In genomic region chr14:102545461-102546265, GRCh38 we compare ENCODE assay signal across 9 cellular contexts. TPM values are rescaled to one million over a fixed set of nuclear protein-coding genes. Genes with fewer than 3 reads are reported as not detected.
DNase-seq lines count a peak whose midpoint lies in the region; ATAC-seq and TF ChIP-seq lines count a peak whose summit lies in the region.
"Had no signal": no experiment of that assay in that cellular context is flagged by ENCODE, and none has a peak within 500 bp of the region (broad histone marks: within the 10 kb centered on the region; RNA-seq: fewer than 3 reads in every experiment).

No MANE protein-coding gene starts in this region.

- H3K36me3 ChIP-seq in esophagus muscularis mucosa, result no peaks in the 10 kb centered on the region

- H3K27ac Mint-ChIP-seq in activated naive CD4-positive, alpha-beta T cell treated with anti-CD3 and anti-CD28 coated beads, Interleukin-2, amount 50 U/mL, for 24 hours, result peak overlapping the region; percentile 62
- H3K27ac Mint-ChIP-seq in activated naive CD4-positive, alpha-beta T cell treated with anti-CD3 and anti-CD28 coated beads, Interleukin-2, amount 50 U/mL, for 72 hours, result no peak overlapping the region
- H3K27ac Mint-ChIP-seq in activated T-helper 1 cell treated with anti-CD3 and anti-CD28 coated beads, Interleukin-12 subunit alpha, Interleukin-12 subunit beta, Interleukin-2, Interleukin-4 antibody, amounts not matched to agents 30 ng/mL and 10 ng/mL and 1 ng/mL, durations not matched to agents 14 hours and 24 hours and 36 hours, result no peak overlapping the region
- no peak overlapping the region for H3K27ac Mint-ChIP-seq in stimulated activated effector memory CD8-positive, alpha-beta T cell treated with anti-CD3 and anti-CD28 coated beads, Interleukin-12 subunit alpha, Interleukin-12 subunit beta, amount 100 ng/mL, for 72 hours

- no peak for DNase-seq in activated naive CD4-positive, alpha-beta T cell treated with anti-CD3 and anti-CD28 coated beads, Interleukin-2, amount 50 U/mL, for 72 hours (ENCODE audit: low spot score in 2 of 2)
- no peak for DNase-seq in activated T-helper 1 cell treated with anti-CD3 and anti-CD28 coated beads, Interleukin-12 subunit alpha, Interleukin-12 subunit beta, Interleukin-2, Interleukin-4 antibody, amounts not matched to agents 30 ng/mL and 10 ng/mL and 1 ng/mL, durations not matched to agents 14 hours and 24 hours and 36 hours (ENCODE audit: low spot score)
- DNase-seq in left ventricle myocardium superior, result peak; percentile 44
- no peak for DNase-seq in stimulated activated effector memory CD8-positive, alpha-beta T cell treated with anti-CD3 and anti-CD28 coated beads, Interleukin-12 subunit alpha, Interleukin-12 subunit beta, amount 100 ng/mL, for 72 hours (ENCODE audit: low spot score in 2 of 2)
- no peak for DNase-seq in stimulated activated naive CD4-positive, alpha-beta T cell treated with Interleukin-2 at 50 U/mL for 16 hours (lab: John Stamatoyannopoulos, UW)
- DNase-seq in esophagus muscularis mucosa (ENCODE audit: extremely low spot score), result no peak
- no peak for DNase-seq in activated CD4-positive, CD25-positive, alpha-beta regulatory T cell treated with anti-CD3 and anti-CD28 coated beads, Interleukin-2, amount 50 U/mL, for 72 hours

- no peak for ATAC-seq in activated naive CD4-positive, alpha-beta T cell treated with anti-CD3 and anti-CD28 coated beads, Interleukin-2, amount 50 U/mL, for 72 hours
- ATAC-seq in left ventricle myocardium superior, result peak; percentile 60
- ATAC-seq in stimulated activated effector memory CD8-positive, alpha-beta T cell treated with anti-CD3 and anti-CD28 coated beads, Interleukin-12 subunit alpha, Interleukin-12 subunit beta, amount 100 ng/mL, for 72 hours, result no peak

- H3K27me3 ChIP-seq in esophagus muscularis mucosa, result peaks cover 0 to 65% (median 16%) of the 10 kb centered on the region in 4 donors

- TF ChIP-seq EP300 in esophagus muscularis mucosa (IDR thresholded peaks at IDR 0.05), result no peak

- intact Hi-C loops in activated T-helper 1 cell treated with anti-CD3 and anti-CD28 coated beads, Interleukin-12 subunit alpha, Interleukin-12 subunit beta, Interleukin-2, Interleukin-4 antibody, amounts not matched to agents 30 ng/mL and 10 ng/mL and 1 ng/mL, durations not matched to agents 14 hours and 24 hours and 36 hours (cut with micrococcal nuclease), result no loop called here
- intact Hi-C loops in left ventricle myocardium superior (cut with micrococcal nuclease) (no loop called here), esophagus muscularis mucosa (cut with DNase I) (no loop called here)

- peaks cover 15% of the 10 kb centered on the region for H3K27me3 Mint-ChIP-seq in activated naive CD4-positive, alpha-beta T cell treated with anti-CD3 and anti-CD28 coated beads, Interleukin-2, amount 50 U/mL, for 24 hours
- H3K27me3 Mint-ChIP-seq in activated T-helper 1 cell treated with anti-CD3 and anti-CD28 coated beads, Interleukin-12 subunit alpha, Interleukin-12 subunit beta, Interleukin-2, Interleukin-4 antibody, amounts not matched to agents 30 ng/mL and 10 ng/mL and 1 ng/mL, durations not matched to agents 14 hours and 24 hours and 36 hours (ENCODE audit: insufficient read depth), result peaks cover 38% of the 10 kb centered on the region

- WGBS in esophagus muscularis mucosa, result 73% methylated on average over 26 of the region's 29 CpGs

- no peaks in the 10 kb centered on the region for H3K9me3 Mint-ChIP-seq in activated naive CD4-positive, alpha-beta T cell treated with anti-CD3 and anti-CD28 coated beads, Interleukin-2, amount 50 U/mL, for 24 hours
- H3K9me3 Mint-ChIP-seq in activated naive CD4-positive, alpha-beta T cell treated with anti-CD3 and anti-CD28 coated beads, Interleukin-2, amount 50 U/mL, for 72 hours, result no peaks in the 10 kb centered on the region
- no peaks in the 10 kb centered on the region for H3K9me3 Mint-ChIP-seq in activated T-helper 1 cell treated with anti-CD3 and anti-CD28 coated beads, Interleukin-12 subunit alpha, Interleukin-12 subunit beta, Interleukin-2, Interleukin-4 antibody, amounts not matched to agents 30 ng/mL and 10 ng/mL and 1 ng/mL, durations not matched to agents 14 hours and 24 hours and 36 hours
- H3K9me3 Mint-ChIP-seq in stimulated activated effector memory CD8-positive, alpha-beta T cell treated with anti-CD3 and anti-CD28 coated beads, Interleukin-12 subunit alpha, Interleukin-12 subunit beta, amount 100 ng/mL, for 72 hours, result no peaks in the 10 kb centered on the region

- H3K4me1 ChIP-seq in esophagus muscularis mucosa, result peaks cover 4 to 21% (median 18%) of the 10 kb centered on the region in 4 donors

- H3K27ac ChIP-seq in esophagus muscularis mucosa (replicated peaks in 1 of 4), result no peak overlapping the region

- no peak overlapping the region for H3K4me3 ChIP-seq in esophagus muscularis mucosa

- no peaks in the 10 kb centered on the region for H3K36me3 Mint-ChIP-seq in activated naive CD4-positive, alpha-beta T cell treated with anti-CD3 and anti-CD28 coated beads, Interleukin-2, amount 50 U/mL, for 24 hours
- no peaks in the 10 kb centered on the region for H3K36me3 Mint-ChIP-seq in activated naive CD4-positive, alpha-beta T cell treated with anti-CD3 and anti-CD28 coated beads, Interleukin-2, amount 50 U/mL, for 72 hours
- H3K36me3 Mint-ChIP-seq in activated T-helper 1 cell treated with anti-CD3 and anti-CD28 coated beads, Interleukin-12 subunit alpha, Interleukin-12 subunit beta, Interleukin-2, Interleukin-4 antibody, amounts not matched to agents 30 ng/mL and 10 ng/mL and 1 ng/mL, durations not matched to agents 14 hours and 24 hours and 36 hours (ENCODE audit: low read depth), result no peaks in the 10 kb centered on the region
- no peaks in the 10 kb centered on the region for H3K36me3 Mint-ChIP-seq in stimulated activated effector memory CD8-positive, alpha-beta T cell treated with anti-CD3 and anti-CD28 coated beads, Interleukin-12 subunit alpha, Interleukin-12 subunit beta, amount 100 ng/mL, for 72 hours
- H3K36me3 Mint-ChIP-seq: CD4-positive, alpha-beta memory T cell had no signal

- TF ChIP-seq CTCF in esophagus muscularis mucosa (IDR thresholded peaks at IDR 0.05), result no peak

- peaks cover 6% of the 10 kb centered on the region for H3K4me1 Mint-ChIP-seq in activated naive CD4-positive, alpha-beta T cell treated with anti-CD3 and anti-CD28 coated beads, Interleukin-2, amount 50 U/mL, for 24 hours
- H3K4me1 Mint-ChIP-seq in activated T-helper 1 cell treated with anti-CD3 and anti-CD28 coated beads, Interleukin-12 subunit alpha, Interleukin-12 subunit beta, Interleukin-2, Interleukin-4 antibody, amounts not matched to agents 30 ng/mL and 10 ng/mL and 1 ng/mL, durations not matched to agents 14 hours and 24 hours and 36 hours (ENCODE audit: low read depth), result no peaks in the 10 kb centered on the region
- peaks cover 5% of the 10 kb centered on the region for H3K4me1 Mint-ChIP-seq in stimulated activated effector memory CD8-positive, alpha-beta T cell treated with anti-CD3 and anti-CD28 coated beads, Interleukin-12 subunit alpha, Interleukin-12 subunit beta, amount 100 ng/mL, for 72 hours

- H3K9me3 ChIP-seq in esophagus muscularis mucosa, result no peaks in the 10 kb centered on the region

- H3K4me3 Mint-ChIP-seq in activated naive CD4-positive, alpha-beta T cell treated with anti-CD3 and anti-CD28 coated beads, Interleukin-2, amount 50 U/mL, for 24 hours, result peak overlapping the region; percentile 33
- H3K4me3 Mint-ChIP-seq in activated T-helper 1 cell treated with anti-CD3 and anti-CD28 coated beads, Interleukin-12 subunit alpha, Interleukin-12 subunit beta, Interleukin-2, Interleukin-4 antibody, amounts not matched to agents 30 ng/mL and 10 ng/mL and 1 ng/mL, durations not matched to agents 14 hours and 24 hours and 36 hours, result peak overlapping the region; percentile 65
- peak overlapping the region; percentile 63 for H3K4me3 Mint-ChIP-seq in stimulated activated effector memory CD8-positive, alpha-beta T cell treated with anti-CD3 and anti-CD28 coated beads, Interleukin-12 subunit alpha, Interleukin-12 subunit beta, amount 100 ng/mL, for 72 hours

- no peak for TF ChIP-seq POLR2A in esophagus muscularis mucosa (IDR thresholded peaks at IDR 0.05; ENCODE audit: low read depth)

RNA-seq across cellular contexts. Expression of gene ANKRD9, which starts 36.1 kb away (rescaled TPM):
- total RNA-seq in activated naive CD4-positive, alpha-beta T cell treated with anti-CD3 and anti-CD28 coated beads, Interleukin-2, amount 50 U/mL, for 72 hours, result 10 to 100 TPM in 1 of 2 donors, 1 to 10 TPM in 1; 5.2 to 15.8 TPM
- 13.4 TPM in 2 replicates for total RNA-seq in activated T-helper 1 cell treated with anti-CD3 and anti-CD28 coated beads, Interleukin-12 subunit alpha, Interleukin-12 subunit beta, Interleukin-2, Interleukin-4 antibody, amounts not matched to agents 30 ng/mL and 10 ng/mL and 1 ng/mL, durations not matched to agents 14 hours and 24 hours and 36 hours
- total RNA-seq in left ventricle myocardium superior (167 TPM), esophagus muscularis mucosa (10 to 100 TPM; 33.2 to 74.0 (median 54.2) TPM)

RNA-seq across cellular contexts. Expression of gene RCOR1, which starts 46.8 kb away (rescaled TPM):
- total RNA-seq in activated naive CD4-positive, alpha-beta T cell treated with anti-CD3 and anti-CD28 coated beads, Interleukin-2, amount 50 U/mL, for 72 hours, result 10 to 100 TPM; 22.6 to 23.7 TPM
- 23.9 and 25.2 TPM in 2 replicates for total RNA-seq in activated T-helper 1 cell treated with anti-CD3 and anti-CD28 coated beads, Interleukin-12 subunit alpha, Interleukin-12 subunit beta, Interleukin-2, Interleukin-4 antibody, amounts not matched to agents 30 ng/mL and 10 ng/mL and 1 ng/mL, durations not matched to agents 14 hours and 24 hours and 36 hours
- total RNA-seq in left ventricle myocardium superior, result 13.0 TPM
- total RNA-seq in esophagus muscularis mucosa, result 10 to 100 TPM; 12.9 to 14.8 (median 13.8) TPM
